9 cellular contexts compared by ENCODE assay signal in the genomic region with DNA sequence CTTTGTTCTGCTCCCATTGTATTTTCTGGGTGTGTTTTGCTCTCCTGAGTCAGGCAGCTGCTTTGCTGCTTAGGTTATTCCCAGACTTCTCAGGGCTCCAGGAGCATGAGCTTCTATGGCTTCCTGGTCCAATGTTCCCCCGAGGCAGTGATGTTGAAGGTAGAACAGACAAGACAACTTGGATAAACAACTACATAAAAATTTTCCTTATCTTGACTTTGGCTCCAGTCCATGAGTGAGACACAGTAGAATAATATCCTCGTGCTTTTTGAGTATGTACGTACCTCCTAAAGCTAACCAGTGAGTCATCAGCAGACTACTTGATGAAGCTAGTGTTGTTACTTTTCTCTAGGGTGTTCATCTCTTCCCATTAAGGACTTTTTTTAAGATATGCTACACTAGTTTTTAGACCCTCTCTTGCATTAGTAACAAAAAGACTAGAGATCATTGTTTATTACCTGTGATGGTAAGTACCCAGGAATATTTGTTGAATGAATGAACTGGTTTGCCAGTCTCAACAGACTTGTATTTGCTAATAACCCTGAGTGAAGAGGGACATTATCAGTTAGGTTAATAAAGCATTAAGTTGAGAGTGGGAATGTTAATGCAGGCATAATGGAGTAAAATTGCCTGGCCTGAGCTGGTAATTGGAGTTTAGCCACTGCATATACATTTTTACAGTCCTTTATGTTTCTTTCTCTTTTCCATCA.
DNase-seq lines count a peak whose midpoint lies in the region; ATAC-seq and TF ChIP-seq lines count a peak whose summit lies in the region.
"Had no signal": no experiment of that assay in that cellular context is flagged by ENCODE, and none has a peak within 500 bp of the region (broad histone marks: within the 10 kb centered on the region; RNA-seq: fewer than 3 reads in every experiment).

No MANE protein-coding gene starts in this region.

- H3K4me2 ChIP-seq in IMR-90 (ENCODE audit: low read depth, low read length): peak overlapping the region; percentile 67

- no peaks in the 10 kb centered on the region for H3K9me3 ChIP-seq in AG04450 (ENCODE audit: control insufficient read depth, insufficient read depth, low read length)
- H3K9me3 ChIP-seq in IMR-90 (ENCODE audit: control insufficient read depth, insufficient read depth, low read length): no peaks in the 10 kb centered on the region

- DNase-seq in AG04450 (ENCODE audit: low read depth, low spot score): peak; percentile 57
- DNase-seq in IMR-90: peak; percentile 86
- peak; percentile 80 for DNase-seq in astrocyte of the cerebellum (ENCODE audit: low read depth)
- peak; percentile 6 for DNase-seq in left kidney (ENCODE audit: low read depth, low spot score)
- DNase-seq in activated CD4-positive, alpha-beta T cell treated with anti-CD3 and anti-CD28 coated beads, Interleukin-2, amount 50 U/mL, for 48 hours: no peak
- no peak for DNase-seq in T-helper 2 cell
- no peak for DNase-seq in activated naive CD4-positive, alpha-beta T cell treated with anti-CD3 and anti-CD28 coated beads, Interleukin-2, amount 50 U/mL, for 16 hours
- DNase-seq: stimulated activated CD4-positive, alpha-beta T cell treated with anti-CD3 and anti-CD28 coated beads, Interleukin-15, amount 100 ng/mL, for 24 hours had no signal

- H3K79me1 ChIP-seq in IMR-90 (ENCODE audit: low read depth in 1 of 2, low read length in 2 of 2): no peaks in the 10 kb centered on the region

- no peak overlapping the region for H2AK5ac ChIP-seq in IMR-90 (ENCODE audit: low read depth, low read length)

- H3K4ac ChIP-seq in IMR-90 (ENCODE audit: low read depth, low read length): no peak overlapping the region

- no peak overlapping the region for H2AK9ac ChIP-seq in IMR-90 (replicated peaks; ENCODE audit: low read depth, low read length, poor library complexity)

- ATAC-seq in IMR-90 (ENCODE audit: low read depth) (peak; percentile 88), HG03280 (IDR thresholded peaks at IDR 0.05; ENCODE audit: unreplicated experiment) (no peak)

- no peak overlapping the region for H3K56ac ChIP-seq in IMR-90 (ENCODE audit: extremely low read depth, insufficient read depth, low read length)

- H3K27me3 ChIP-seq in AG04450 (ENCODE audit: control insufficient read depth, insufficient read depth, low read length) (no peaks in the 10 kb centered on the region), IMR-90 (ENCODE audit: control insufficient read depth, insufficient read depth, low read length) (no peaks in the 10 kb centered on the region)

- CTCF ChIA-PET in AG04450 (lab: Charles Lee): interaction anchor here (0.9 kb wide), 1 partner anchor 63 kb away, joined by 4 read pairs; no protein-coding TSS in a partner anchor
- CTCF ChIA-PET in IMR-90 (lab: Yijun Ruan, JAX): no interaction called here

- H4K20me1 ChIP-seq in IMR-90 (ENCODE audit: insufficient read depth, low read length): no peaks in the 10 kb centered on the region

- no peak overlapping the region for H4K8ac ChIP-seq in IMR-90 (ENCODE audit: low read depth in 2 of 2, low read length in 2 of 2)

- POLR2A ChIA-PET in AG04450 (lab: Yijun Ruan, JAX): no interaction called here
- POLR2A ChIA-PET in IMR-90 (lab: Charles Lee; ENCODE audit: unreplicated experiment): interaction anchor here (0.6 kb wide), 1 partner anchor 28 kb away, joined by 3 read pairs; no protein-coding TSS in a partner anchor

- in situ Hi-C loops in IMR-90 (cut with MboI; ENCODE audit: low sequenced_read_pairs) (no loop called here), astrocyte of the cerebellum (cut with HindIII; ENCODE audit: low sequenced_read_pairs) (no loop called here)

- BruUV-seq in IMR-90 (replicated peaks; lab: Mats Ljungman, UMichigan): no TSS peak

- H3K9me1 ChIP-seq in IMR-90 (ENCODE audit: insufficient read depth, low read length): no peaks in the 10 kb centered on the region

- H3K4me3 ChIP-seq in AG04450 (ENCODE audit: low read depth, low read length): no peak overlapping the region
- no peak overlapping the region for H3K4me3 ChIP-seq in IMR-90 (ENCODE audit: insufficient read depth, low read depth, low read length)
- H3K4me3 ChIP-seq in astrocyte of the cerebellum (ENCODE audit: low read depth, low read length): no peak overlapping the region

- intact Hi-C loops in IMR-90 (cut with micrococcal nuclease): no loop called here

- H2BK20ac ChIP-seq in IMR-90 (ENCODE audit: low read depth, low read length): no peak overlapping the region; the same call in 1 of the 2 replicates

- TF ChIP-seq CTCF in AG04450 (IDR thresholded peaks at IDR 0.05; ENCODE audit: low read depth, low read length) (no peak), IMR-90 (conservative IDR thresholded peaks at IDR 0.05; ENCODE audit: low read depth, low read length) (no peak), astrocyte of the cerebellum (IDR thresholded peaks at IDR 0.05; ENCODE audit: low read depth, low read length, missing control alignments) (no peak)

- H3K36me3 ChIP-seq in IMR-90 (ENCODE audit: control insufficient read depth, insufficient read depth, low read length): no peaks in the 10 kb centered on the region

- no peak overlapping the region for H4K5ac ChIP-seq in IMR-90 (ENCODE audit: low read depth, low read length)

- no peak overlapping the region for H3K27ac ChIP-seq in AG04450 (ENCODE audit: low read depth, low read length)
- no peak overlapping the region for H3K27ac ChIP-seq in IMR-90 (ENCODE audit: insufficient read depth, low read length)

- no peak for TF ChIP-seq POLR2A in IMR-90 (IDR thresholded peaks at IDR 0.05; ENCODE audit: low read depth, low read length)

- H2AFZ ChIP-seq in IMR-90 (replicated peaks; ENCODE audit: low read length, poor library complexity): no peak overlapping the region

- no CpG with 5 or more reads among the region's 3 CpGs for WGBS in IMR-90 (ENCODE audit: extremely low coverage in 2 of 2, insufficient read length in 1 of 2), 2 experiments

- dilution Hi-C loops in IMR-90 (cut with HindIII; ENCODE audit: low sequenced_read_pairs, unreplicated experiment): no loop called here

- H3K18ac ChIP-seq in IMR-90 (ENCODE audit: low read depth, low read length): no peak overlapping the region

- no peak overlapping the region for H2BK15ac ChIP-seq in IMR-90 (ENCODE audit: low read depth, low read length)

- H3K9ac ChIP-seq in IMR-90 (ENCODE audit: low read depth, low read length): no peak overlapping the region

- no peak overlapping the region for H4K91ac ChIP-seq in IMR-90 (ENCODE audit: insufficient read depth, low read depth, low read length)

- H2BK120ac ChIP-seq in IMR-90 (ENCODE audit: low read depth, low read length): no peak overlapping the region

- H2BK5ac ChIP-seq in IMR-90 (ENCODE audit: low read depth, low read length, poor library complexity, severe bottlenecking): peak overlapping the region; percentile 73

- no peaks in the 10 kb centered on the region; the same call in 1 of the 2 replicates for H3K4me1 ChIP-seq in IMR-90 (ENCODE audit: control insufficient read depth, insufficient read depth, low read length)

- no peak for TF ChIP-seq RAD21 in IMR-90 (IDR thresholded peaks at IDR 0.05; ENCODE audit: low read length)

- no peak overlapping the region for H3K14ac ChIP-seq in IMR-90 (replicated peaks; ENCODE audit: low read depth, low read length)

- H3K23ac ChIP-seq in IMR-90 (ENCODE audit: low read depth, low read length): no peak overlapping the region

TF ChIP-seq in IMR-90, 13 proteins besides CTCF, POLR2A, EP300 and RAD21:
- peak; percentile 64; the same call in 1 of the 2 replicates for TF ChIP-seq FOS (IDR thresholded peaks at IDR 0.05; ENCODE audit: low read depth, low read length)
- TF ChIP-seq NFE2L2 (IDR thresholded peaks at IDR 0.05; ENCODE audit: low read depth, low read length): no peak
- peak; percentile 51; the same call in 1 of the 2 replicates for TF ChIP-seq BHLHE40 (IDR thresholded peaks at IDR 0.05; ENCODE audit: low read depth, low read length)
- TF ChIP-seq, protein P1, sequence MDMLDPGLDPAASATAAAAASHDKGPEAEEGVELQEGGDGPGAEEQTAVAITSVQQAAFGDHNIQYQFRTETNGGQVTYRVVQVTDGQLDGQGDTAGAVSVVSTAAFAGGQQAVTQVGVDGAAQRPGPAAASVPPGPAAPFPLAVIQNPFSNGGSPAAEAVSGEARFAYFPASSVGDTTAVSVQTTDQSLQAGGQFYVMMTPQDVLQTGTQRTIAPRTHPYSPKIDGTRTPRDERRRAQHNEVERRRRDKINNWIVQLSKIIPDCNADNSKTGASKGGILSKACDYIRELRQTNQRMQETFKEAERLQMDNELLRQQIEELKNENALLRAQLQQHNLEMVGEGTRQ (IDR thresholded peaks at IDR 0.05; ENCODE audit: low read depth, low read length): no peak
- no peak for TF ChIP-seq MXI1 (IDR thresholded peaks at IDR 0.05; ENCODE audit: borderline replicate concordance, low read depth, low read length)

Comparison
In these comparisons a context has a peak if more than half of its experiments do, and no peak if none do; other contexts are left out.
1. DNase-seq: peak in AG04450 (single experiment), IMR-90 (single experiment), astrocyte of the cerebellum (single experiment) and left kidney (single experiment); none in activated CD4-positive, alpha-beta T cell treated with anti-CD3 and anti-CD28 coated beads, Interleukin-2, amount 50 U/mL, for 48 hours (0 of 2), T-helper 2 cell (0 of 5) and activated naive CD4-positive, alpha-beta T cell treated with anti-CD3 and anti-CD28 coated beads, Interleukin-2, amount 50 U/mL, for 16 hours (single experiment).